In genomic region chr22:44497218-44497903, GRCh38 we compare ENCODE assay signal across 8 cellular contexts. TPM values are rescaled to one million over a fixed set of nuclear protein-coding genes. Genes with fewer than 3 reads are reported as not detected.
DNase-seq lines count a peak whose midpoint lies in the region; ATAC-seq and TF ChIP-seq lines count a peak whose summit lies in the region.

No MANE protein-coding gene starts in this region.

- H3K4me3 Mint-ChIP-seq in activated T-cell treated with anti-CD3 and anti-CD28 coated beads, Interleukin-2, amount 50 U/mL, for 4 hours, result peak overlapping the region; percentile 79
- H3K4me3 Mint-ChIP-seq in activated T-helper 1 cell treated with anti-CD3 and anti-CD28 coated beads, Interleukin-12 subunit alpha, Interleukin-12 subunit beta, Interleukin-2, Interleukin-4 antibody, amounts not matched to agents 30 ng/mL and 10 ng/mL and 1 ng/mL, durations not matched to agents 14 hours and 24 hours and 36 hours, result peak overlapping the region; percentile 81

- H3K27me3 Mint-ChIP-seq in activated T-cell treated with anti-CD3 and anti-CD28 coated beads, Interleukin-2, amount 50 U/mL, for 4 hours (ENCODE audit: low read depth), result peaks cover 7% of the 10 kb centered on the region
- H3K27me3 Mint-ChIP-seq in activated T-helper 1 cell treated with anti-CD3 and anti-CD28 coated beads, Interleukin-12 subunit alpha, Interleukin-12 subunit beta, Interleukin-2, Interleukin-4 antibody, amounts not matched to agents 30 ng/mL and 10 ng/mL and 1 ng/mL, durations not matched to agents 14 hours and 24 hours and 36 hours (ENCODE audit: insufficient read depth), result no peaks in the 10 kb centered on the region

- no peak for TF ChIP-seq CTCF in psoas muscle (IDR thresholded peaks at IDR 0.05)

- ATAC-seq in activated T-cell treated with anti-CD3 and anti-CD28 coated beads, Interleukin-2, amount 50 U/mL, for 4 hours, result no peak
- ATAC-seq in psoas muscle (peak; percentile 16 to 56 (median 36)), GM21619 (IDR thresholded peaks at IDR 0.05; ENCODE audit: unreplicated experiment) (no peak)

- 24 to 25% (median 25%) methylated on average over 41 to 49 of the region's 49 CpGs for WGBS in psoas muscle, 3 donors

- peaks cover 0 to 19% of the 10 kb centered on the region in 2 donors for H3K36me3 ChIP-seq in psoas muscle (ENCODE audit: insufficient read depth in 1 of 2, low read depth in 1 of 2)

- peak overlapping the region; percentile 79 for H3K27ac ChIP-seq in psoas muscle

- H3K27ac Mint-ChIP-seq in activated T-helper 1 cell treated with anti-CD3 and anti-CD28 coated beads, Interleukin-12 subunit alpha, Interleukin-12 subunit beta, Interleukin-2, Interleukin-4 antibody, amounts not matched to agents 30 ng/mL and 10 ng/mL and 1 ng/mL, durations not matched to agents 14 hours and 24 hours and 36 hours, result no peak overlapping the region

- H3K4me1 ChIP-seq in psoas muscle, result peaks cover 15% of the 10 kb centered on the region

- H3K9me3 ChIP-seq in psoas muscle, result no peaks in the 10 kb centered on the region

- no peaks in the 10 kb centered on the region for H3K27me3 ChIP-seq in psoas muscle (ENCODE audit: insufficient read depth in 3 of 3, low read length in 2 of 3)

- H3K36me3 Mint-ChIP-seq in activated T-cell treated with anti-CD3 and anti-CD28 coated beads, Interleukin-2, amount 50 U/mL, for 4 hours (ENCODE audit: insufficient read depth), result peaks cover 13% of the 10 kb centered on the region
- H3K36me3 Mint-ChIP-seq in activated T-helper 1 cell treated with anti-CD3 and anti-CD28 coated beads, Interleukin-12 subunit alpha, Interleukin-12 subunit beta, Interleukin-2, Interleukin-4 antibody, amounts not matched to agents 30 ng/mL and 10 ng/mL and 1 ng/mL, durations not matched to agents 14 hours and 24 hours and 36 hours (ENCODE audit: low read depth), result peaks cover 8% of the 10 kb centered on the region

- DNase-seq in activated T-cell treated with anti-CD3 and anti-CD28 coated beads, Interleukin-2, amount 50 U/mL, for 4 hours, result no peak
- DNase-seq in activated T-cell treated with anti-CD3 and anti-CD28 coated beads for 4 hours, result no peak
- DNase-seq in activated T-helper 1 cell treated with anti-CD3 and anti-CD28 coated beads, Interleukin-12 subunit alpha, Interleukin-12 subunit beta, Interleukin-2, Interleukin-4 antibody, amounts not matched to agents 30 ng/mL and 10 ng/mL and 1 ng/mL, durations not matched to agents 14 hours and 24 hours and 36 hours (ENCODE audit: low spot score), result no peak
- peak; percentile 4 for DNase-seq in glomerular visceral epithelial cell (ENCODE audit: extremely low spot score)
- peak; percentile 43 to 60 for DNase-seq in psoas muscle
- no peak for DNase-seq in stimulated activated CD4-positive, alpha-beta T cell treated with anti-CD3 and anti-CD28 coated beads, Interleukin-4, amount 100 ng/mL, for 1 hour
- no peak for DNase-seq in DMS153 treated with DMSO at 0.1 percent for 48 hours (lab: John Stamatoyannopoulos, UW; ENCODE audit: unreplicated experiment)

- intact Hi-C loops in activated T-helper 1 cell treated with anti-CD3 and anti-CD28 coated beads, Interleukin-12 subunit alpha, Interleukin-12 subunit beta, Interleukin-2, Interleukin-4 antibody, amounts not matched to agents 30 ng/mL and 10 ng/mL and 1 ng/mL, durations not matched to agents 14 hours and 24 hours and 36 hours (cut with micrococcal nuclease), result loop anchor here (5.0 kb wide), 2 partner anchors 305 to 685 kb away; partner anchors contain the start of gene EFCAB6
- intact Hi-C loops in psoas muscle (cut with DNase I), result loop anchor here in 1 of 2 donors (10.0 kb wide), 1 partner anchor 503 kb away; no protein-coding TSS in a partner anchor

- peak overlapping the region; percentile 89 for H3K4me3 ChIP-seq in psoas muscle

- H3K9me3 Mint-ChIP-seq in activated T-cell treated with anti-CD3 and anti-CD28 coated beads, Interleukin-2, amount 50 U/mL, for 4 hours, result no peaks in the 10 kb centered on the region
- peaks cover 7% of the 10 kb centered on the region for H3K9me3 Mint-ChIP-seq in activated T-helper 1 cell treated with anti-CD3 and anti-CD28 coated beads, Interleukin-12 subunit alpha, Interleukin-12 subunit beta, Interleukin-2, Interleukin-4 antibody, amounts not matched to agents 30 ng/mL and 10 ng/mL and 1 ng/mL, durations not matched to agents 14 hours and 24 hours and 36 hours

- H3K4me1 Mint-ChIP-seq in activated T-cell treated with anti-CD3 and anti-CD28 coated beads, Interleukin-2, amount 50 U/mL, for 4 hours (ENCODE audit: low read depth), result peaks cover 44% of the 10 kb centered on the region
- peaks cover 30% of the 10 kb centered on the region for H3K4me1 Mint-ChIP-seq in activated T-helper 1 cell treated with anti-CD3 and anti-CD28 coated beads, Interleukin-12 subunit alpha, Interleukin-12 subunit beta, Interleukin-2, Interleukin-4 antibody, amounts not matched to agents 30 ng/mL and 10 ng/mL and 1 ng/mL, durations not matched to agents 14 hours and 24 hours and 36 hours (ENCODE audit: low read depth)

RNA-seq across cellular contexts. Expression of gene RTL6, which starts 0.7 kb away (rescaled TPM):
- 1 to 10 TPM; 7.3 to 8.4 (median 7.9) TPM for total RNA-seq in activated T-cell treated with anti-CD3 and anti-CD28 coated beads, Interleukin-2, amount 50 U/mL, for 4 hours
- 7.3 and 7.4 TPM in 2 replicates for total RNA-seq in activated T-helper 1 cell treated with anti-CD3 and anti-CD28 coated beads, Interleukin-12 subunit alpha, Interleukin-12 subunit beta, Interleukin-2, Interleukin-4 antibody, amounts not matched to agents 30 ng/mL and 10 ng/mL and 1 ng/mL, durations not matched to agents 14 hours and 24 hours and 36 hours
- 10 to 100 TPM; 16.9 to 25.0 (median 23.1) TPM for total RNA-seq in psoas muscle
- 10 to 100 TPM in 2 of 3 donors, 1 to 10 TPM in 1; 9.3 to 43.7 (median 20.1) TPM for polyA plus RNA-seq in psoas muscle

Comparison
In these comparisons a context has a peak if more than half of its experiments do, and no peak if none do; other contexts are left out.
1. ATAC-seq: peak in psoas muscle (4 of 4); none in activated T-cell treated with anti-CD3 and anti-CD28 coated beads, Interleukin-2, amount 50 U/mL, for 4 hours (0 of 2) and GM21619 (single experiment).
2. DNase-seq: peak in glomerular visceral epithelial cell (single experiment) and psoas muscle (2 of 2); none in activated T-cell treated with anti-CD3 and anti-CD28 coated beads, Interleukin-2, amount 50 U/mL, for 4 hours (single experiment), activated T-cell treated with anti-CD3 and anti-CD28 coated beads for 4 hours (single experiment), activated T-helper 1 cell treated with anti-CD3 and anti-CD28 coated beads, Interleukin-12 subunit alpha, Interleukin-12 subunit beta, Interleukin-2, Interleukin-4 antibody, amounts not matched to agents 30 ng/mL and 10 ng/mL and 1 ng/mL, durations not matched to agents 14 hours and 24 hours and 36 hours (single experiment), stimulated activated CD4-positive, alpha-beta T cell treated with anti-CD3 and anti-CD28 coated beads, Interleukin-4, amount 100 ng/mL, for 1 hour (single experiment) and DMS153 treated with DMSO at 0.1 percent for 48 hours (single experiment).